In the genomic region with DNA sequence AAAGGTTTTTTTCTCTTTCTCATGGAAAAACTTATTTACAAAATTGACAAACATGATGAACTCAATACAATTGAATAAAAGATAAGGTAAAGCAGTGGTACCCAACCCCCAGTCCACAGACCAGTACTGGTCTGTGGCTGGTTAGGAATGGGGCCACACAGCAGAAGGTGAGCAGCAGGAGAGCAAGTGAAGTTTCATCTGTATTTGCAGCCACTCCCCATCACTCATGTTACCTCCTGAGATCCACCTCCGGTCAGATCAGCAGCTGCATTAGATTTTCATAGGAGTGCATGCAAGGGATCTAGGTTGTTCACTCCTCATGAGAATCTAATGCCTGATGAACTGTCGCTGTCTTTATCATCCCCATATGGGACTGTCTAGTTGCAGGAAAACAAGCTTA, we compare ENCODE assay signal across 11 cellular contexts. TPM values are rescaled to one million over a fixed set of nuclear protein-coding genes. Genes with fewer than 3 reads are reported as not detected.
"Had no signal": no experiment of that assay in that cellular context is flagged by ENCODE, and none has a peak within 500 bp of the region (broad histone marks: within the 10 kb centered on the region; RNA-seq: fewer than 3 reads in every experiment).

No MANE protein-coding gene starts in this region.

- H3K4me1 Mint-ChIP-seq: GM23338, H9 had no signal

- FAIRE-seq: H1, H54 had no signal

- H3K9me3 Mint-ChIP-seq: GM23338, H9, HFFc6 had no signal

- DNase-seq: GM23248, GOT3, H7, H9, HCEC 1CT, HFFc6 had no signal

- H3K4me3 ChIP-seq: GM23248, GM23338, HAP-1 had no signal

- H3K27ac ChIP-seq: GM23248 had no signal

- H3K9me3 ChIP-seq: HAP-1 had no signal

- ATAC-seq: GM23338, HCT116 had no signal

- H3K4me1 ChIP-seq: HAP-1 had no signal

- H3K27ac Mint-ChIP-seq: GM23338, H9, HFFc6 had no signal

- H3K4me3 Mint-ChIP-seq: GM23338, H9, HFFc6 had no signal

- H3K36me3 ChIP-seq: HAP-1 had no signal

RNA-seq across cellular contexts. Expression of a gene that starts 47.5 kb away (rescaled TPM):
- total RNA-seq: GM23248, HFFc6 had no signal
- polyA plus RNA-seq: GM23248, GM23338 had no signal
